In genomic region chr5:140857987-140858240, GRCh38 we compare ENCODE assay signal across 33 cellular contexts. TPM values are rescaled to one million over a fixed set of nuclear protein-coding genes. Genes with fewer than 3 reads are reported as not detected.
"Had no signal": no experiment of that assay in that cellular context is flagged by ENCODE, and none has a peak within 500 bp of the region (broad histone marks: within the 10 kb centered on the region; RNA-seq: fewer than 3 reads in every experiment).

No MANE protein-coding gene starts in this region.

- H3K27ac Mint-ChIP-seq: activated CD4-positive, alpha-beta T cell treated with anti-CD3 and anti-CD28 coated beads for 36 hours; activated CD4-positive, alpha-beta T cell treated with anti-CD3 and anti-CD28 coated beads, Interleukin-2, amount 10 ng/mL, durations not matched to agents 7 days and 5 days; activated CD8-positive, alpha-beta T cell treated with anti-CD3 and anti-CD28 coated beads for 36 hours; activated naive CD8-positive, alpha-beta T cell; activated T-helper 17 cell treated with anti-CD3 and anti-CD28 coated beads, Interleukin-2, amount 50 U/mL, for 72 hours; dendritic cell treated with granulocyte-macrophage colony-stimulating factor and Interleukin-4, amounts not matched to agents 40 ng/mL and 50 ng/mL, for 4 days; endodermal cell; T-helper 17 cell; T-helper 2 cell treated with Interferon-gamma antibody and Interleukin-4, amounts not matched to agents 5 μg/mL and 100 μg/mL, for 36 hours had no signal

- DNase-seq: activated CD4-positive, alpha-beta T cell treated with anti-CD3 and anti-CD28 coated beads for 36 hours; activated CD4-positive, alpha-beta T cell treated with anti-CD3 and anti-CD28 coated beads, Interleukin-2, amount 10 ng/mL, durations not matched to agents 7 days and 5 days; activated CD4-positive, alpha-beta T cell treated with anti-CD3 and anti-CD28 coated beads, Interleukin-2, amount 50 U/mL, for 48 hours; activated CD4-positive, CD25-positive, alpha-beta regulatory T cell; activated CD4-positive, CD25-positive, alpha-beta regulatory T cell treated with anti-CD3 and anti-CD28 coated beads, Interleukin-2, amount 50 U/mL, for 72 hours; activated CD8-positive, alpha-beta memory T cell treated with anti-CD3 and anti-CD28 coated beads for 24 hours; activated CD8-positive, alpha-beta T cell treated with anti-CD3 and anti-CD28 coated beads for 36 hours; activated effector memory CD4-positive, alpha-beta T cell treated with Interleukin-2 at 50 U/mL for 16 hours; activated gamma-delta T cell treated with Interleukin-2 at 50 U/mL for 16 hours; activated naive CD4-positive, alpha-beta T cell treated with anti-CD3 and anti-CD28 coated beads, Interleukin-2, amount 50 U/mL, for 16 hours; activated naive CD4-positive, alpha-beta T cell treated with Interleukin-2 at 50 U/mL for 16 hours; activated T-cell treated with anti-CD3 and anti-CD28 coated beads, Interleukin-2, amount 50 U/mL, for 4 hours; amniotic stem cell; anterior cingulate cortex; brain microvascular endothelial cell; effector memory CD4-positive, alpha-beta T cell; foreskin fibroblast; T-helper 1 cell; T-helper 17 cell; T1000; WERI-Rb-1 had no signal

- ATAC-seq: activated CD4-positive, alpha-beta T cell treated with anti-CD3 and anti-CD28 coated beads for 36 hours; activated CD8-positive, alpha-beta T cell treated with anti-CD3 and anti-CD28 coated beads for 36 hours; activated T-cell treated with anti-CD3 and anti-CD28 coated beads, Interleukin-2, amount 50 U/mL, for 4 hours; activated T-helper 17 cell treated with anti-CD3 and anti-CD28 coated beads, Interleukin-2, amount 50 U/mL, for 72 hours; esophagus mucosa; T-helper 17 cell had no signal

- H3K27ac ChIP-seq: brain microvascular endothelial cell, coronary artery, dorsolateral prefrontal cortex, WERI-Rb-1 had no signal

- H3K36me3 ChIP-seq: brain microvascular endothelial cell, WERI-Rb-1 had no signal

- H3K27me3 Mint-ChIP-seq: activated CD4-positive, alpha-beta T cell treated with anti-CD3 and anti-CD28 coated beads, Interleukin-2, amount 10 ng/mL, durations not matched to agents 7 days and 5 days had no signal

- H3K27me3 ChIP-seq: brain microvascular endothelial cell had no signal

- H3K4me1 Mint-ChIP-seq: activated CD4-positive, alpha-beta T cell treated with anti-CD3 and anti-CD28 coated beads for 36 hours; activated CD4-positive, alpha-beta T cell treated with anti-CD3 and anti-CD28 coated beads, Interleukin-2, amount 10 ng/mL, durations not matched to agents 7 days and 5 days; activated T-helper 17 cell treated with anti-CD3 and anti-CD28 coated beads, Interleukin-2, amount 50 U/mL, for 72 hours; central memory CD8-positive, alpha-beta T cell; T-helper 17 cell had no signal

- H3K4me3 Mint-ChIP-seq: activated CD4-positive, alpha-beta T cell treated with anti-CD3 and anti-CD28 coated beads for 36 hours; activated CD4-positive, alpha-beta T cell treated with anti-CD3 and anti-CD28 coated beads, Interleukin-2, amount 10 ng/mL, durations not matched to agents 7 days and 5 days; activated CD8-positive, alpha-beta T cell treated with anti-CD3 and anti-CD28 coated beads for 36 hours; activated naive CD8-positive, alpha-beta T cell; activated T-cell treated with anti-CD3 and anti-CD28 coated beads, Interleukin-2, amount 50 U/mL, for 4 hours; activated T-helper 17 cell treated with anti-CD3 and anti-CD28 coated beads, Interleukin-2, amount 50 U/mL, for 72 hours; central memory CD8-positive, alpha-beta T cell; dendritic cell treated with granulocyte-macrophage colony-stimulating factor and Interleukin-4, amounts not matched to agents 40 ng/mL and 50 ng/mL, for 4 days; endodermal cell; T-helper 17 cell; T-helper 2 cell treated with Interferon-gamma antibody and Interleukin-4, amounts not matched to agents 5 μg/mL and 100 μg/mL, for 36 hours had no signal

- H3K4me3 ChIP-seq: coronary artery had no signal

RNA-seq across cellular contexts. Expression of gene PCDHA10, which starts 2.2 kb away (rescaled TPM):
- total RNA-seq: activated CD4-positive, alpha-beta T cell treated with anti-CD3 and anti-CD28 coated beads for 36 hours; activated CD4-positive, alpha-beta T cell treated with anti-CD3 and anti-CD28 coated beads, Interleukin-2, amount 10 ng/mL, durations not matched to agents 7 days and 5 days; activated CD8-positive, alpha-beta T cell treated with anti-CD3 and anti-CD28 coated beads for 36 hours; activated T-cell treated with anti-CD3 and anti-CD28 coated beads, Interleukin-2, amount 50 U/mL, for 4 hours; activated T-helper 17 cell treated with anti-CD3 and anti-CD28 coated beads, Interleukin-2, amount 50 U/mL, for 72 hours; T-helper 17 cell had no signal

RNA-seq across cellular contexts. Expression of gene PCDHA9, which starts 9.7 kb away (rescaled TPM):
- total RNA-seq: activated CD4-positive, alpha-beta T cell treated with anti-CD3 and anti-CD28 coated beads for 36 hours; activated CD4-positive, alpha-beta T cell treated with anti-CD3 and anti-CD28 coated beads, Interleukin-2, amount 10 ng/mL, durations not matched to agents 7 days and 5 days; activated CD8-positive, alpha-beta T cell treated with anti-CD3 and anti-CD28 coated beads for 36 hours; activated T-cell treated with anti-CD3 and anti-CD28 coated beads, Interleukin-2, amount 50 U/mL, for 4 hours; activated T-helper 17 cell treated with anti-CD3 and anti-CD28 coated beads, Interleukin-2, amount 50 U/mL, for 72 hours; epithelial cell of proximal tubule; T-helper 17 cell had no signal

RNA-seq across cellular contexts. Expression of gene PCDHA11, which starts 10.8 kb away (rescaled TPM):
- total RNA-seq: activated CD4-positive, alpha-beta T cell treated with anti-CD3 and anti-CD28 coated beads for 36 hours; activated CD4-positive, alpha-beta T cell treated with anti-CD3 and anti-CD28 coated beads, Interleukin-2, amount 10 ng/mL, durations not matched to agents 7 days and 5 days; activated CD8-positive, alpha-beta T cell treated with anti-CD3 and anti-CD28 coated beads for 36 hours; activated T-cell treated with anti-CD3 and anti-CD28 coated beads, Interleukin-2, amount 50 U/mL, for 4 hours; activated T-helper 17 cell treated with anti-CD3 and anti-CD28 coated beads, Interleukin-2, amount 50 U/mL, for 72 hours; cardiac septum; epithelial cell of proximal tubule; esophagus mucosa; T-helper 17 cell had no signal

RNA-seq across cellular contexts. Expression of gene PCDHA8, which starts 16.9 kb away (rescaled TPM):
- total RNA-seq: activated CD4-positive, alpha-beta T cell treated with anti-CD3 and anti-CD28 coated beads for 36 hours; activated CD4-positive, alpha-beta T cell treated with anti-CD3 and anti-CD28 coated beads, Interleukin-2, amount 10 ng/mL, durations not matched to agents 7 days and 5 days; activated CD8-positive, alpha-beta T cell treated with anti-CD3 and anti-CD28 coated beads for 36 hours; activated T-cell treated with anti-CD3 and anti-CD28 coated beads, Interleukin-2, amount 50 U/mL, for 4 hours; activated T-helper 17 cell treated with anti-CD3 and anti-CD28 coated beads, Interleukin-2, amount 50 U/mL, for 72 hours; bronchial epithelial cell; cardiac septum; epithelial cell of proximal tubule; T-helper 17 cell had no signal

RNA-seq across cellular contexts. Expression of gene PCDHA12, which starts 17.2 kb away (rescaled TPM):
- total RNA-seq: activated CD4-positive, alpha-beta T cell treated with anti-CD3 and anti-CD28 coated beads for 36 hours; activated CD4-positive, alpha-beta T cell treated with anti-CD3 and anti-CD28 coated beads, Interleukin-2, amount 10 ng/mL, durations not matched to agents 7 days and 5 days; activated CD8-positive, alpha-beta T cell treated with anti-CD3 and anti-CD28 coated beads for 36 hours; activated T-cell treated with anti-CD3 and anti-CD28 coated beads, Interleukin-2, amount 50 U/mL, for 4 hours; activated T-helper 17 cell treated with anti-CD3 and anti-CD28 coated beads, Interleukin-2, amount 50 U/mL, for 72 hours; epithelial cell of proximal tubule; esophagus mucosa; T-helper 17 cell had no signal
